ENCODE assay signal across 27 cellular contexts in genomic region chr11:3356858-3357257, GRCh38.
"Had no signal": no experiment of that assay in that cellular context is flagged by ENCODE, and none has a peak within 500 bp of the region (broad histone marks: within the 10 kb centered on the region; RNA-seq: fewer than 3 reads in every experiment).

No MANE protein-coding gene starts in this region.

- H3K27ac Mint-ChIP-seq: endodermal cell had no signal

- H3K9me3 ChIP-seq: thyroid gland had no signal

- H3K9ac ChIP-seq: parathyroid adenoma had no signal

- H3K27me3 Mint-ChIP-seq: natural killer cell treated with Interleukin-12 subunit alpha and Interleukin-12 subunit beta and Interleukin-15 and Interleukin-18, amount 100 ng/mL, for 72 hours had no signal

- DNase-seq: effector CD4-positive, alpha-beta T cell; endodermal cell; foreskin melanocyte; head of caudate nucleus; kidney; left cardiac atrium; left ventricle myocardium inferior; lower lobe of right lung; mesenchymal stem cell; midbrain; psoas muscle; retina; spleen; stimulated activated CD4-positive, alpha-beta T cell treated with anti-CD3 and anti-CD28 coated beads, Interleukin-15, amount 100 ng/mL, for 24 hours; stimulated activated CD4-positive, alpha-beta T cell treated with anti-CD3 and anti-CD28 coated beads, Interleukin-1b, Interleukin-23, amount 100 ng/mL, for 48 hours; stimulated activated CD4-positive, alpha-beta T cell treated with anti-CD3 and anti-CD28 coated beads, Interleukin-4, amount 100 ng/mL, for 24 hours; stimulated activated naive CD4-positive, alpha-beta T cell; stomach; substantia nigra; thyroid gland; upper lobe of left lung; uterus had no signal

- H3K79me2 ChIP-seq: parathyroid adenoma had no signal

- H3K4me3 ChIP-seq: coronary artery, hepatocyte, left ventricle myocardium inferior, lower lobe of right lung, psoas muscle, spleen, stomach, thyroid gland, upper lobe of left lung, uterus had no signal

- H3K4me1 Mint-ChIP-seq: endodermal cell had no signal

- H2AFZ ChIP-seq: hepatocyte, parathyroid adenoma had no signal

- H3K27ac ChIP-seq: coronary artery, hepatocyte, left ventricle myocardium inferior, lower lobe of right lung, parathyroid adenoma, psoas muscle, spleen, stomach, thyroid gland, upper lobe of left lung, uterus had no signal

- FAIRE-seq: kidney had no signal

- H3K4me3 Mint-ChIP-seq: endodermal cell; natural killer cell treated with Interleukin-12 subunit alpha and Interleukin-12 subunit beta and Interleukin-15 and Interleukin-18, amount 100 ng/mL, for 72 hours had no signal

- ATAC-seq: left cardiac atrium; lower lobe of right lung; natural killer cell treated with Interleukin-12 subunit alpha and Interleukin-12 subunit beta and Interleukin-15 and Interleukin-18, amount 100 ng/mL, for 72 hours; psoas muscle; sciatic nerve had no signal

- H3K4me2 ChIP-seq: hepatocyte had no signal

- H3K27me3 ChIP-seq: hepatocyte, spleen, stomach, thyroid gland, upper lobe of left lung, uterus had no signal

- H3K9me3 Mint-ChIP-seq: endodermal cell had no signal

- H3K4me1 ChIP-seq: left ventricle myocardium inferior, lower lobe of right lung, parathyroid adenoma, psoas muscle, spleen, stomach, thyroid gland, upper lobe of left lung, uterus had no signal

- H3K36me3 ChIP-seq: uterus had no signal
